Comparison of ENCODE assay signal across 12 cellular contexts in the genomic region with DNA sequence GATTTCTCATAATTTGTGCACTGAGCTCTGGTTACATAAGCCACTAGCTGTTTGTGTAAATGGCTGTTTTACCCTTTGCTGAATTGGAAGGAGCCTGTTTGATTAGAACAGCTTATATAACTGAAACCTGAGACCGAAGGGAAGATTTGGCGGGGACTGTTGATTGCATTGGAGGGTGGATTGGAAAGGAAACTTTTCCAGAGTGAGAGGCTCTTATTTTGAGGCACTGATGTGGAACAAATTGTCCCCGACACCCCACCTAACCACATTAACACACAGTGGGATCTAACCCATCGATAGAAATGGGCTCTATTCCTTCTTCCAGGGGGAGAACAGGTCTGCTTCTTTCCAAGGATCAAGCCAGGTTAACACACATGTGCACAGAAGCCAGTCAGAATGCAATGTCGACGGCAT. TPM values are rescaled to one million over a fixed set of nuclear protein-coding genes. Genes with fewer than 3 reads are reported as not detected.
DNase-seq lines count a peak whose midpoint lies in the region; ATAC-seq and TF ChIP-seq lines count a peak whose summit lies in the region.
"Had no signal": no experiment of that assay in that cellular context is flagged by ENCODE, and none has a peak within 500 bp of the region (broad histone marks: within the 10 kb centered on the region; RNA-seq: fewer than 3 reads in every experiment).

No MANE protein-coding gene starts in this region.

- in situ Hi-C loops in GM13976 (cut with MboI; ENCODE audit: low sequenced_read_pairs, unreplicated experiment) = no loop called here

- DNase-seq in DMS 273 (lab: John Stamatoyannopoulos, UW; ENCODE audit: unreplicated experiment) = peak; percentile 42
- no peak for DNase-seq in DMS 273 treated with DMSO at 0.1 percent for 48 hours (lab: John Stamatoyannopoulos, UW)
- peak; percentile 80 to 94 for DNase-seq in NCI-H524 (lab: John Stamatoyannopoulos, UW)
- DNase-seq in left lobe of liver (ENCODE audit: low spot score) = no peak
- DNase-seq in GM13976 (ENCODE audit: low spot score) = no peak
- DNase-seq in cerebellum (ENCODE audit: low spot score) = no peak
- DNase-seq: CD8-positive, alpha-beta T cell; H7; sigmoid colon; WERI-Rb-1 had no signal

- peak; percentile 72 for ATAC-seq in left lobe of liver
- no peak for ATAC-seq in HG02610 (IDR thresholded peaks at IDR 0.05; ENCODE audit: unreplicated experiment)
- ATAC-seq in HG03095 (IDR thresholded peaks at IDR 0.05; ENCODE audit: unreplicated experiment) = no peak
- ATAC-seq: CD8-positive, alpha-beta T cell had no signal

- no peak for TF ChIP-seq CTCF in GM13976 (IDR thresholded peaks at IDR 0.05; ENCODE audit: borderline replicate concordance, control extremely low read depth, extremely low read depth, insufficient read depth, missing control alignments)

RNA-seq across cellular contexts. Expression of gene TMEM30B, which starts 51.7 kb away (rescaled TPM):
- total RNA-seq in left lobe of liver = 10.5 TPM
- total RNA-seq in cerebellum = 0.27 TPM

Comparison
In these comparisons a context has a peak if more than half of its experiments do, and no peak if none do; other contexts are left out.
1. DNase-seq: peak in DMS 273 (single experiment) and NCI-H524 (2 of 2); none in DMS 273 treated with DMSO at 0.1 percent for 48 hours (single experiment), left lobe of liver (single experiment), GM13976 (single experiment) and cerebellum (single experiment).